ENCODE assay signal across 30 cellular contexts in genomic region chr1:25691211-25691610, GRCh38.
"Had no signal": no experiment of that assay in that cellular context is flagged by ENCODE, and none has a peak within 500 bp of the region (broad histone marks: within the 10 kb centered on the region; RNA-seq: fewer than 3 reads in every experiment).

No MANE protein-coding gene starts in this region.

- H3K27me3 ChIP-seq: ascending aorta, cardiac muscle cell, SJCRH30 had no signal

- ATAC-seq: activated CD8-positive, alpha-beta memory T cell treated with anti-CD3 and anti-CD28 coated beads, Interleukin-2, amount 10 ng/mL, durations not matched to agents 7 days and 5 days; Panc1 had no signal

- H3K4me3 ChIP-seq: ascending aorta, cardiac muscle cell, SJCRH30, SK-N-MC had no signal

- H3K27ac ChIP-seq: SJCRH30, SK-N-MC, WERI-Rb-1 had no signal

- DNase-seq: activated CD4-positive, alpha-beta memory T cell treated with anti-CD3 and anti-CD28 coated beads, Interleukin-2, amount 10 ng/mL, durations not matched to agents 7 days and 5 days; activated CD4-positive, alpha-beta T cell treated with anti-CD3 and anti-CD28 coated beads for 1 hour; activated CD4-positive, alpha-beta T cell treated with anti-CD3 and anti-CD28 coated beads for 48 hours; activated CD4-positive, CD25-positive, alpha-beta regulatory T cell; activated CD8-positive, alpha-beta memory T cell treated with anti-CD3 and anti-CD28 coated beads for 24 hours; activated CD8-positive, alpha-beta memory T cell treated with anti-CD3 and anti-CD28 coated beads, Interleukin-2, amount 10 ng/mL, durations not matched to agents 7 days and 5 days; activated CD8-positive, alpha-beta memory T cell treated with anti-CD3 and anti-CD28 coated beads, Interleukin-2, amount 50 U/mL, for 48 hours; activated effector memory CD4-positive, alpha-beta T cell treated with Interleukin-2 at 50 U/mL for 16 hours; activated naive CD4-positive, alpha-beta T cell treated with anti-CD3 and anti-CD28 coated beads, Interleukin-2, amount 50 U/mL, for 16 hours; activated T-cell treated with anti-CD3 and anti-CD28 coated beads, Interleukin-2, amount 50 U/mL, for 48 hours; amygdala; Karpas-422; NCI-H1105; NCI-H1417 treated with DMSO at 0.1 percent for 48 hours; NCI-H187 treated with DMSO at 0.1 percent for 48 hours; NCI-H2081; NCI-H2171 treated with DMSO at 0.1 percent for 48 hours; NCI-H2227 treated with DMSO at 0.1 percent for 48 hours; NCI-H446; NCI-H510A treated with DMSO at 0.1 percent for 48 hours; NCI-H526 treated with DMSO at 0.1 percent for 48 hours; SHP77; SJCRH30; T1000; WERI-Rb-1 had no signal

- H3K9me3 Mint-ChIP-seq: activated CD4-positive, alpha-beta memory T cell treated with anti-CD3 and anti-CD28 coated beads, Interleukin-2, amount 10 ng/mL, durations not matched to agents 7 days and 5 days; activated naive CD8-positive, alpha-beta T cell treated with anti-CD3 and anti-CD28 coated beads, Interleukin-2, amount 10 ng/mL, durations not matched to agents 7 days and 5 days had no signal

- H3K9me3 ChIP-seq: ascending aorta, SJCRH30 had no signal

- H3K27ac Mint-ChIP-seq: activated CD4-positive, alpha-beta memory T cell treated with anti-CD3 and anti-CD28 coated beads, Interleukin-2, amount 10 ng/mL, durations not matched to agents 7 days and 5 days; activated CD8-positive, alpha-beta memory T cell treated with anti-CD3 and anti-CD28 coated beads, Interleukin-2, amount 10 ng/mL, durations not matched to agents 7 days and 5 days; activated naive CD8-positive, alpha-beta T cell treated with anti-CD3 and anti-CD28 coated beads, Interleukin-2, amount 10 ng/mL, durations not matched to agents 7 days and 5 days had no signal

- H3K4me3 Mint-ChIP-seq: activated CD4-positive, alpha-beta memory T cell treated with anti-CD3 and anti-CD28 coated beads, Interleukin-2, amount 10 ng/mL, durations not matched to agents 7 days and 5 days; activated CD8-positive, alpha-beta memory T cell treated with anti-CD3 and anti-CD28 coated beads, Interleukin-2, amount 10 ng/mL, durations not matched to agents 7 days and 5 days; activated naive CD8-positive, alpha-beta T cell treated with anti-CD3 and anti-CD28 coated beads, Interleukin-2, amount 10 ng/mL, durations not matched to agents 7 days and 5 days had no signal

- H3K27me3 Mint-ChIP-seq: activated naive CD8-positive, alpha-beta T cell treated with anti-CD3 and anti-CD28 coated beads, Interleukin-2, amount 10 ng/mL, durations not matched to agents 7 days and 5 days had no signal

- H3K36me3 ChIP-seq: ascending aorta, cardiac muscle cell, WERI-Rb-1 had no signal
